In the genomic region with DNA sequence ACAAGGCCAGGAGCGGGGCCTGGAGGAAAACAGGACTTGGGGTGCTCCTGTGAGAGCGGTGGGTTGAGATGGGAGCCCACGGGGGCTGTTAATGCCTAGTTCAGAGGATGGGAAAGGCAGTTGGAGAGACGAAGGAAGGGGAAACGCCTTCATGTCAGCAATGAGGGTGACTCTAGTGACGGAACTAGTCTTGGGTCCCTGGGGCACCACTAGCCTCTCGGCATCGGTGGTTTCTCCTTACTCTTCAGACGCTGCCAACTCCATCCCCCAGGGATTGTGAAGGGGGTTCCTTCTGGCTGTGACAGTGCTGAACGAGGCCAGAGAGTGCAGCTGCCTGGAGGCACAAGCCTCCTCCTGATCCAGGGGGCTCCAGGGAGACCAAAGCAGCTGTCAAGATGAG, we compare ENCODE assay signal across 6 cellular contexts. TPM values are rescaled to one million over a fixed set of nuclear protein-coding genes. Genes with fewer than 3 reads are reported as not detected.
DNase-seq lines count a peak whose midpoint lies in the region; ATAC-seq and TF ChIP-seq lines count a peak whose summit lies in the region.

No MANE protein-coding gene starts in this region.

- peak overlapping the region; percentile 68 for H4K5ac ChIP-seq in IMR-90 (ENCODE audit: low read depth, low read length)

- no peaks in the 10 kb centered on the region for H3K9me3 Mint-ChIP-seq in dendritic cell treated with granulocyte-macrophage colony-stimulating factor and Interleukin-4, amounts not matched to agents 40 ng/mL and 50 ng/mL, for 4 days

- H3K4me3 Mint-ChIP-seq in dendritic cell treated with granulocyte-macrophage colony-stimulating factor and Interleukin-4, amounts not matched to agents 40 ng/mL and 50 ng/mL, for 4 days, result peak overlapping the region; percentile 91

- POLR2A ChIA-PET in IMR-90 (lab: Charles Lee; ENCODE audit: unreplicated experiment), result interaction anchor here (0.6 kb wide), 1 partner anchor 40 kb away, joined by 4 read pairs; no protein-coding TSS in a partner anchor

- H3K27ac ChIP-seq in IMR-90 (ENCODE audit: insufficient read depth, low read length), result peak overlapping the region; percentile 72
- H3K27ac ChIP-seq in prostate gland, result peak overlapping the region; percentile 88 to 96

- H2AK5ac ChIP-seq in IMR-90 (ENCODE audit: low read depth, low read length), result peak overlapping the region; percentile 81

- TF ChIP-seq CTCF in IMR-90 (conservative IDR thresholded peaks at IDR 0.05; ENCODE audit: low read depth, low read length) (no peak), prostate gland (IDR thresholded peaks at IDR 0.05) (no peak), omental fat pad (IDR thresholded peaks at IDR 0.05) (no peak)

- 0 out of 2 replicates have a peak, but pooled peaks have one; percentile 0 for TF ChIP-seq POLR2A in IMR-90 (IDR thresholded peaks at IDR 0.05; ENCODE audit: low read depth, low read length)
- TF ChIP-seq POLR2A in prostate gland (IDR thresholded peaks at IDR 0.05), result no peak

- in situ Hi-C loops in IMR-90 (cut with MboI; ENCODE audit: low sequenced_read_pairs), result no loop called here

- H2AFZ ChIP-seq in IMR-90 (replicated peaks; ENCODE audit: low read length, poor library complexity), result peak overlapping the region; percentile 99

- peaks cover 21% of the 10 kb centered on the region for H3K9me1 ChIP-seq in IMR-90 (ENCODE audit: insufficient read depth, low read length)

- H3K9me3 ChIP-seq in IMR-90 (ENCODE audit: control insufficient read depth, insufficient read depth, low read length), result no peaks in the 10 kb centered on the region
- H3K9me3 ChIP-seq in prostate gland, result no peaks in the 10 kb centered on the region

- dilution Hi-C loops in IMR-90 (cut with HindIII; ENCODE audit: low sequenced_read_pairs, unreplicated experiment), result no loop called here

- H2BK120ac ChIP-seq in IMR-90 (ENCODE audit: low read depth, low read length), result peak overlapping the region; percentile 55; the same call in 1 of the 2 replicates

- CTCF ChIA-PET in IMR-90 (lab: Yijun Ruan, JAX), result interaction anchor here (1.0 to 2.1 kb wide), 3 partner anchors 9 to 79 kb away, joined by 3 to 11 read pairs (median 4); a partner anchor contains a TSS

- BruUV-seq in IMR-90 (replicated peaks; lab: Mats Ljungman, UMichigan), result no TSS peak

- H3K27me3 ChIP-seq in IMR-90 (ENCODE audit: control insufficient read depth, insufficient read depth, low read length), result no peaks in the 10 kb centered on the region
- no peaks in the 10 kb centered on the region for H3K27me3 ChIP-seq in prostate gland (replicated peaks; ENCODE audit: insufficient read depth)

- peak overlapping the region; percentile 95 for H3K23ac ChIP-seq in IMR-90 (ENCODE audit: low read depth, low read length)

- peak overlapping the region; percentile 91 for H3K4ac ChIP-seq in IMR-90 (ENCODE audit: low read depth, low read length)

- no peaks in the 10 kb centered on the region for H3K36me3 ChIP-seq in IMR-90 (ENCODE audit: control insufficient read depth, insufficient read depth, low read length)
- no peaks in the 10 kb centered on the region for H3K36me3 ChIP-seq in prostate gland

- H3K36me3 Mint-ChIP-seq in dendritic cell treated with granulocyte-macrophage colony-stimulating factor and Interleukin-4, amounts not matched to agents 40 ng/mL and 50 ng/mL, for 4 days (ENCODE audit: low read depth), result peaks cover 56% of the 10 kb centered on the region

- peaks cover 17 to 54% of the 10 kb centered on the region in 2 experiments; a peak in 3 of 4 replicates for H3K79me1 ChIP-seq in IMR-90 (ENCODE audit: low read depth in 1 of 2, low read length in 2 of 2)

- peak overlapping the region; percentile 55; the same call in 1 of the 2 replicates for H3K56ac ChIP-seq in IMR-90 (ENCODE audit: extremely low read depth, insufficient read depth, low read length)

- H2BK15ac ChIP-seq in IMR-90 (ENCODE audit: low read depth, low read length), result no peak overlapping the region; the same call in 2 of the 3 replicates

- WGBS in IMR-90 (ENCODE audit: extremely low coverage in 2 of 2, insufficient read length in 1 of 2), 2 experiments, result 0% methylated on average over 1 of the region's 10 CpGs; no CpG with 5 or more reads in 1 of the 2 experiments
- 3% methylated on average over 10 of the region's 10 CpGs for WGBS in prostate gland

- intact Hi-C loops in IMR-90 (cut with micrococcal nuclease) (no loop called here), prostate gland (cut with DNase I) (loop anchor here (5.0 kb wide), 2 partner anchors 41 to 81 kb away; a partner anchor contains a TSS)
- intact Hi-C loops in dendritic cell treated with granulocyte-macrophage colony-stimulating factor and Interleukin-4, amounts not matched to agents 40 ng/mL and 50 ng/mL, for 4 days (cut with micrococcal nuclease), result loop anchor here (5.0 kb wide), 2 partner anchors 41 to 44 kb away; a partner anchor contains a TSS

- H3K27ac Mint-ChIP-seq in dendritic cell treated with granulocyte-macrophage colony-stimulating factor and Interleukin-4, amounts not matched to agents 40 ng/mL and 50 ng/mL, for 4 days, result peak overlapping the region; percentile 93

- peaks cover 52% of the 10 kb centered on the region for H3K4me1 Mint-ChIP-seq in dendritic cell treated with granulocyte-macrophage colony-stimulating factor and Interleukin-4, amounts not matched to agents 40 ng/mL and 50 ng/mL, for 4 days (ENCODE audit: low read depth)

- H3K9ac ChIP-seq in IMR-90 (ENCODE audit: low read depth, low read length), result peak overlapping the region; percentile 74

- DNase-seq in IMR-90 (no peak), prostate gland (ENCODE audit: low spot score) (no peak), DMS 273 (lab: John Stamatoyannopoulos, UW; ENCODE audit: unreplicated experiment) (no peak), NOMO-1 (lab: John Stamatoyannopoulos, UW; ENCODE audit: unreplicated experiment in 2 of 2) (no peak), omental fat pad (ENCODE audit: low spot score) (no peak)

- peak overlapping the region; percentile 86 for H3K14ac ChIP-seq in IMR-90 (replicated peaks; ENCODE audit: low read depth, low read length)

- no peaks in the 10 kb centered on the region for H3K27me3 Mint-ChIP-seq in dendritic cell treated with granulocyte-macrophage colony-stimulating factor and Interleukin-4, amounts not matched to agents 40 ng/mL and 50 ng/mL, for 4 days

- H4K91ac ChIP-seq in IMR-90 (ENCODE audit: insufficient read depth, low read depth, low read length), result peak overlapping the region; percentile 88

- H3K4me3 ChIP-seq in IMR-90 (ENCODE audit: insufficient read depth, low read depth, low read length) (peak overlapping the region; percentile 72), prostate gland (peak overlapping the region; percentile 56 to 95)

- peak overlapping the region; percentile 89 for H3K4me2 ChIP-seq in IMR-90 (ENCODE audit: low read depth, low read length)

- H2AK9ac ChIP-seq in IMR-90 (replicated peaks; ENCODE audit: low read depth, low read length, poor library complexity), result peak overlapping the region; percentile 100

- H2BK5ac ChIP-seq in IMR-90 (ENCODE audit: low read depth, low read length, poor library complexity, severe bottlenecking), result peak overlapping the region; percentile 63

- peak; percentile 4 for ATAC-seq in IMR-90 (ENCODE audit: low read depth)
- ATAC-seq in omental fat pad (ENCODE audit: low FRiP score), result no peak

- H2BK20ac ChIP-seq in IMR-90 (ENCODE audit: low read depth, low read length), result no peak overlapping the region

- H4K8ac ChIP-seq in IMR-90 (ENCODE audit: low read depth in 2 of 2, low read length in 2 of 2), result peak overlapping the region; percentile 93 to 97

- H4K20me1 ChIP-seq in IMR-90 (ENCODE audit: insufficient read depth, low read length), result no peaks in the 10 kb centered on the region

- H3K4me1 ChIP-seq in IMR-90 (ENCODE audit: control insufficient read depth, insufficient read depth, low read length), result peaks cover 7% of the 10 kb centered on the region
- peaks cover 18% of the 10 kb centered on the region for H3K4me1 ChIP-seq in prostate gland (replicated peaks)

- TF ChIP-seq RAD21 in IMR-90 (IDR thresholded peaks at IDR 0.05; ENCODE audit: low read length), result no peak

- peak overlapping the region; percentile 38 for H3K18ac ChIP-seq in IMR-90 (ENCODE audit: low read depth, low read length)

TF ChIP-seq in IMR-90, 13 proteins besides CTCF, POLR2A, EP300 and RAD21 (continues in another document):
- TF ChIP-seq CHD1 (IDR thresholded peaks at IDR 0.05; ENCODE audit: low read depth, low read length) (no peak), SMC3 (IDR thresholded peaks at IDR 0.05; ENCODE audit: low read depth, low read length) (no peak), RCOR1 (IDR thresholded peaks at IDR 0.05; ENCODE audit: insufficient replicate concordance, low read length) (no peak), NFE2L2 (IDR thresholded peaks at IDR 0.05; ENCODE audit: low read depth, low read length) (no peak)

RNA-seq across cellular contexts. Expression of a gene that starts 0.7 kb away (rescaled TPM):
- total RNA-seq in IMR-90 (2012; rRNA removed) (1.4 TPM in 2 replicates), prostate gland (10 to 100 TPM; 13.6 to 40.2 TPM), omental fat pad (10 to 100 TPM; 11.4 to 27.7 (median 21.4) TPM)
- polyA plus RNA-seq in IMR-90 (2012; rRNA removed), result 54.7 and 59.7 TPM in 2 replicates
- polyA plus RNA-seq in IMR-90 (2012; cell fraction: cytosol; rRNA removed), result 37.1 and 49.2 TPM in 2 replicates
- 375 and 891 TPM in 2 replicates for polyA plus RNA-seq in IMR-90 (2012; cell fraction: nucleus; rRNA removed; ENCODE audit: low replicate concordance)

RNA-seq across cellular contexts. Expression of a gene that starts 9.2 kb away (rescaled TPM):
- total RNA-seq in IMR-90 (2012; rRNA removed) (under 0.01 and 0.18 TPM in 2 replicates), prostate gland (1 to 10 TPM; 2.5 to 8.4 TPM), omental fat pad (1 to 10 TPM in 3 of 4 donors, not detected in 1; 1.0 to 1.4 (median 1.3) TPM)
- polyA plus RNA-seq in IMR-90 (2012; rRNA removed), result 0.51 and 0.92 TPM in 2 replicates
- polyA plus RNA-seq in IMR-90 (2012; cell fraction: cytosol; rRNA removed), result 0.28 and 0.42 TPM in 2 replicates
- polyA plus RNA-seq in IMR-90 (2012; cell fraction: nucleus; rRNA removed; ENCODE audit: low replicate concordance), result 2.3 and 2.8 TPM in 2 replicates

RNA-seq across cellular contexts. Expression of a gene that starts 9.6 kb away (rescaled TPM):
- 27.4 and 28.6 TPM in 2 replicates for total RNA-seq in IMR-90 (2012; rRNA removed)
- polyA plus RNA-seq in IMR-90 (2012; rRNA removed), result 28.7 and 31.6 TPM in 2 replicates
- 25.1 and 36.4 TPM in 2 replicates for polyA plus RNA-seq in IMR-90 (2012; cell fraction: cytosol; rRNA removed)
- 37.1 and 38.6 TPM in 2 replicates for polyA plus RNA-seq in IMR-90 (2012; cell fraction: nucleus; rRNA removed; ENCODE audit: low replicate concordance)
- 10 to 100 TPM; 59.5 to 88.9 TPM for total RNA-seq in prostate gland
- total RNA-seq in omental fat pad, result 10 to 100 TPM; 64.5 to 92.5 (median 76.4) TPM

RNA-seq across cellular contexts. Expression of a gene that starts 20.6 kb away (rescaled TPM):
- total RNA-seq in IMR-90 (2012; rRNA removed) (50.2 and 52.2 TPM in 2 replicates), prostate gland (10 to 100 TPM; 54.2 to 72.0 TPM), omental fat pad (10 to 100 TPM; 45.3 to 71.0 (median 47.5) TPM)
- polyA plus RNA-seq in IMR-90 (2012; rRNA removed), result 108 and 115 TPM in 2 replicates
- 71.1 and 79.9 TPM in 2 replicates for polyA plus RNA-seq in IMR-90 (2012; cell fraction: cytosol; rRNA removed)
- polyA plus RNA-seq in IMR-90 (2012; cell fraction: nucleus; rRNA removed; ENCODE audit: low replicate concordance), result 353 and 581 TPM in 2 replicates

RNA-seq across cellular contexts. Expression of a gene that starts 37.2 kb away (rescaled TPM):
- total RNA-seq in IMR-90 (2012; rRNA removed) (1.4 TPM in 2 replicates), prostate gland (10 to 100 TPM in 1 of 2 donors, 1 to 10 TPM in 1; 9.7 to 10.2 TPM), omental fat pad (1 to 10 TPM; 2.8 to 5.3 (median 3.3) TPM)
- 4.2 and 5.1 TPM in 2 replicates for polyA plus RNA-seq in IMR-90 (2012; rRNA removed)
- 1.6 and 2.8 TPM in 2 replicates for polyA plus RNA-seq in IMR-90 (2012; cell fraction: cytosol; rRNA removed)
- polyA plus RNA-seq in IMR-90 (2012; cell fraction: nucleus; rRNA removed; ENCODE audit: low replicate concordance), result 52.7 and 54.4 TPM in 2 replicates
